In the genomic region with DNA sequence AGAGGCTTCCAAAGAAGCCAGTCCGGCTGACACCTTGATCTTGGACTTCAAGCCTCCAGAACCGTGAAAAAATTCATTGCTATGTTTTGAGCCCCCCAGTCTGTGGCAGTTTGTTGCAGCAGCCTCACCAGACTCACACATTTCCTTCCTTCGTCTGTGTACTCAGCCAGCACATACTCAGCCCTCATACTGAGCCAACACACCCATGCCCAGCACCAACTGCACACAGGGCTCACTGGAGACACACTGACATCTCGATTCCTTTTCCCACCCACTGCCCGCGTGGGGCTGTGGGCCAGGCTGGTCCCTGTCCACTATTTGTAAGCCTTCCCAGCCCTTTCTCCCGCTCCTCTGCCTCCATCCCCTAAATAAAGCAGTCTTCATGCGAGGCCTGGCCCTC, we compare ENCODE assay signal across 12 cellular contexts. TPM values are rescaled to one million over a fixed set of nuclear protein-coding genes. Genes with fewer than 3 reads are reported as not detected.
DNase-seq lines count a peak whose midpoint lies in the region; ATAC-seq, FAIRE-seq and TF ChIP-seq lines count a peak whose summit lies in the region.
"Had no signal": no experiment of that assay in that cellular context is flagged by ENCODE, and none has a peak within 500 bp of the region (broad histone marks: within the 10 kb centered on the region; RNA-seq: fewer than 3 reads in every experiment).

No MANE protein-coding gene starts in this region.

- H4K20me1 ChIP-seq in K562 (replicated peaks; ENCODE audit: control insufficient read depth, insufficient read depth, low read length) = no peaks in the 10 kb centered on the region

- H3K27ac Mint-ChIP-seq in activated CD4-positive, alpha-beta T cell treated with anti-CD3 and anti-CD28 coated beads, Interleukin-2, amount 10 ng/mL, durations not matched to agents 7 days and 5 days = peak overlapping the region; percentile 78

- H2AFZ ChIP-seq in K562 (ENCODE audit: low read depth, low read length) = peak overlapping the region; percentile 72; the same call in 1 of the 2 replicates

- H3K36me3 ChIP-seq in K562 (ENCODE audit: control insufficient read depth, insufficient read depth, low read length) (no peaks in the 10 kb centered on the region), suprapubic skin (no peaks in the 10 kb centered on the region)

- 8% methylated on average over 6 of the region's 8 CpGs for WGBS in K562 (ENCODE audit: insufficient coverage, low coverage, missing lambda C conversion rate)
- 58% methylated on average over 8 of the region's 8 CpGs for WGBS in suprapubic skin

- H3K27me3 ChIP-seq in K562 (ENCODE audit: control insufficient read depth in 2 of 2, insufficient read depth in 2 of 2, low read length in 2 of 2) (peaks cover 0 to under 1% of the 10 kb centered on the region in 2 experiments; a peak in 1 of 5 replicates), mononuclear cell (ENCODE audit: insufficient read depth, low read length) (no peaks in the 10 kb centered on the region), suprapubic skin (no peaks in the 10 kb centered on the region)

- TF ChIP-seq RAD21 in K562 (CRISPR knock-in tag; conservative IDR thresholded peaks at IDR 0.05 in 1 of 2, IDR thresholded peaks at IDR 0.05 in 1 of 2) = no peak

- no peak for FAIRE-seq in K562 (lab: Jason Lieb, UNC)
- FAIRE-seq: A549 had no signal

- no TSS peak for BruUV-seq in K562 (replicated peaks; lab: Mats Ljungman, UMichigan)

- H3K9ac ChIP-seq in K562 (ENCODE audit: insufficient read depth in 1 of 2, low read depth in 2 of 2, low read length in 2 of 2) = no peak overlapping the region

- peaks cover 20% of the 10 kb centered on the region for H3K36me3 Mint-ChIP-seq in activated CD4-positive, alpha-beta T cell treated with anti-CD3 and anti-CD28 coated beads, Interleukin-2, amount 10 ng/mL, durations not matched to agents 7 days and 5 days (ENCODE audit: low read depth)

- CTCF ChIA-PET in activated CD4-positive, alpha-beta T cell treated with anti-CD3 and anti-CD28 coated beads, Interleukin-2, amount 10 ng/mL, durations not matched to agents 7 days and 5 days (lab: Charles Lee) = interaction anchor here (0.8 to 2.2 kb wide), 4 partner anchors 9 to 71 kb away, joined by 3 to 7 read pairs (median 6); no protein-coding TSS in a partner anchor
- CTCF ChIA-PET in K562 (lab: Yijun Ruan, JAX; ENCODE audit: low intra/inter-chr PET ratio) = no interaction called here

- in situ Hi-C loops in K562 (cut with MboI) = loop anchor here (5.0 kb wide), 1 partner anchor 37 kb away; no protein-coding TSS in a partner anchor

- no peak for TF ChIP-seq EP300 in K562 (IDR thresholded peaks at IDR 0.05; ENCODE audit: low read length)
- TF ChIP-seq EP300 in suprapubic skin (IDR thresholded peaks at IDR 0.05) = no peak

- H3K9me3 Mint-ChIP-seq in activated CD4-positive, alpha-beta T cell treated with anti-CD3 and anti-CD28 coated beads, Interleukin-2, amount 10 ng/mL, durations not matched to agents 7 days and 5 days = peaks cover 16% of the 10 kb centered on the region

- H3K9me1 ChIP-seq in K562 (ENCODE audit: control insufficient read depth, insufficient read depth, low read length) = no peaks in the 10 kb centered on the region

- TF ChIP-seq POLR2A in K562 (conservative IDR thresholded peaks at IDR 0.05) = no peak
- TF ChIP-seq POLR2A in suprapubic skin (IDR thresholded peaks at IDR 0.05) = no peak

- H3K4me3 ChIP-seq in K562 (no peak overlapping the region), mononuclear cell (ENCODE audit: low read length) (peak overlapping the region; percentile 9), suprapubic skin (peak overlapping the region; percentile 24)
- H3K4me3 ChIP-seq: A549 had no signal

- POLR2A ChIA-PET in activated CD4-positive, alpha-beta T cell treated with anti-CD3 and anti-CD28 coated beads, Interleukin-2, amount 10 ng/mL, durations not matched to agents 7 days and 5 days (lab: Charles Lee) = no interaction called here
- POLR2A ChIA-PET in K562 (lab: Yijun Ruan, JAX) = no interaction called here

- intact Hi-C loops in K562 (cut with micrococcal nuclease) = no loop called here

- H3K4me1 ChIP-seq in K562 (replicated peaks in 1 of 2; ENCODE audit: control insufficient read depth in 2 of 2, insufficient read depth in 2 of 2, low read length in 2 of 2) (peaks cover 0 to 9% of the 10 kb centered on the region in 2 experiments; a peak in 1 of 5 replicates), mononuclear cell (ENCODE audit: insufficient read depth, low read length) (peaks cover 38% of the 10 kb centered on the region), suprapubic skin (peaks cover 20% of the 10 kb centered on the region)
- H3K4me1 ChIP-seq: A549 had no signal

- H3K27me3 Mint-ChIP-seq in activated CD4-positive, alpha-beta T cell treated with anti-CD3 and anti-CD28 coated beads, Interleukin-2, amount 10 ng/mL, durations not matched to agents 7 days and 5 days = peaks cover 14% of the 10 kb centered on the region

- H3K4me3 Mint-ChIP-seq in activated CD4-positive, alpha-beta T cell treated with anti-CD3 and anti-CD28 coated beads, Interleukin-2, amount 10 ng/mL, durations not matched to agents 7 days and 5 days = peak overlapping the region; percentile 38

- H3K9me3 ChIP-seq in K562 (replicated peaks; ENCODE audit: control insufficient read depth, insufficient read depth, low read depth, low read length) (no peaks in the 10 kb centered on the region), mononuclear cell (ENCODE audit: low read depth, low read length) (peaks cover 8% of the 10 kb centered on the region), suprapubic skin (peaks cover 4% of the 10 kb centered on the region)

- H3K4me2 ChIP-seq in K562 (ENCODE audit: insufficient read depth, low read length) = no peak overlapping the region; the same call in 1 of the 2 replicates
- H3K4me2 ChIP-seq: A549 had no signal

- H3K4me1 Mint-ChIP-seq in activated CD4-positive, alpha-beta T cell treated with anti-CD3 and anti-CD28 coated beads, Interleukin-2, amount 10 ng/mL, durations not matched to agents 7 days and 5 days = peaks cover 40% of the 10 kb centered on the region

- no peak overlapping the region for H3K27ac ChIP-seq in K562 (ENCODE audit: extremely low read depth, low read depth, low read length)
- peak overlapping the region; percentile 45 for H3K27ac ChIP-seq in suprapubic skin
- H3K27ac ChIP-seq: A549 had no signal

- DNase-seq in activated CD4-positive, alpha-beta T cell treated with anti-CD3 and anti-CD28 coated beads, Interleukin-2, amount 10 ng/mL, durations not matched to agents 7 days and 5 days = no peak
- no peak for DNase-seq in activated CD4-positive, alpha-beta T cell treated with anti-CD3 and anti-CD28 coated beads, Interleukin-2, amount 50 U/mL, for 48 hours
- DNase-seq in K562 (ENCODE audit: extremely low read depth in 1 of 4, low spot score in 3 of 4) (no peak), suprapubic skin (ENCODE audit: low spot score in 2 of 2) (no peak), iPS-NIHi11 (ENCODE audit: low spot score) (no peak), cerebellum (ENCODE audit: low spot score) (no peak)
- no peak for DNase-seq in stimulated activated CD4-positive, alpha-beta T cell treated with anti-CD3 and anti-CD28 coated beads, Interleukin-4, amount 100 ng/mL, for 1 hour
- DNase-seq: NCI-H510A treated with DMSO at 0.1 percent for 48 hours had no signal

- ATAC-seq in K562 = no peak

- H3K79me2 ChIP-seq in K562 (ENCODE audit: control insufficient read depth, insufficient read depth, low read length) = no peaks in the 10 kb centered on the region

- no peak for TF ChIP-seq CTCF in K562 (IDR thresholded peaks at IDR 0.05 in 2 of 3, conservative IDR thresholded peaks at IDR 0.05 in 1 of 3; ENCODE audit: insufficient read depth in 2 of 3, low read depth in 1 of 3, low read length in 3 of 3)
- TF ChIP-seq CTCF in suprapubic skin (IDR thresholded peaks at IDR 0.05) = no peak

RNA-seq across cellular contexts. Expression of a gene that starts 24.1 kb away (rescaled TPM):
- under 1 TPM; 0.47 to 0.60 TPM for total RNA-seq in activated CD4-positive, alpha-beta T cell treated with anti-CD3 and anti-CD28 coated beads, Interleukin-2, amount 10 ng/mL, durations not matched to agents 7 days and 5 days
- total RNA-seq in K562 (2011; cell fraction: chromatin; rRNA removed; ENCODE audit: low replicate concordance) = 0.35 and 0.83 TPM in 2 replicates
- 0.53 and 0.83 TPM in 2 replicates for total RNA-seq in K562 (2011; cell fraction: nucleolus; rRNA removed)
- 0.51 and 0.61 TPM in 2 replicates for total RNA-seq in K562 (2011; cell fraction: nucleoplasm; rRNA removed)
- total RNA-seq in K562 (2014; rRNA removed) (0.05 and 0.20 TPM in 2 replicates), K562 (2014; rRNA removed; fragmentation: Illumina TruSeq; extraction: Trizol) (0.07 and 0.16 TPM in 2 replicates), K562 (2015; rRNA removed; fragmentation: Illumina TruSeq; extraction: Trizol) (0.08 and 0.18 TPM in 2 replicates), K562 (2021) (0.27 and 0.34 TPM in 2 replicates), mononuclear cell (1.8 TPM), suprapubic skin (under 1 TPM in 3 of 4 donors, not detected in 1; 0.15 to 0.31 (median 0.21) TPM), cerebellum (0.73 TPM)
- polyA plus RNA-seq in K562 (2011; rRNA removed) (0.15 and 0.19 TPM in 2 replicates), K562 (2014; fragmentation: Illumina TruSeq; extraction: Trizol) (0.15 and 0.21 TPM in 2 replicates), K562 (2014; fragmentation: Nextera tagmentation; extraction: Ambion mirVana) (under 1 TPM; 0.01 to 0.06 TPM), K562 (2014; rRNA removed) (0.12 and 0.15 TPM in 2 replicates)
- polyA plus RNA-seq in K562 (2011; cell fraction: cytosol; rRNA removed) = 0.16 and 0.32 TPM in 2 replicates
- polyA plus RNA-seq in K562 (2011; cell fraction: nucleus; rRNA removed) = 0.48 and 0.51 TPM in 2 replicates
- 0.38 and 0.71 TPM in 2 replicates for polyA plus RNA-seq in K562 (2012)
- 0.06 TPM in 1 of 2 replicates, not detected in the other for polyA minus RNA-seq in K562 (2011; rRNA and poly(A)+ RNA removed)
- polyA minus RNA-seq in K562 (2011; cell fraction: cytosol; rRNA and poly(A)+ RNA removed) = not detected in 2 replicates
- 0.11 and 0.13 TPM in 2 replicates for polyA minus RNA-seq in K562 (2011; cell fraction: nucleus; rRNA and poly(A)+ RNA removed)
- polyA plus RNA-seq: A549 had no signal

RNA-seq across cellular contexts. Expression of a gene that starts 38.3 kb away (rescaled TPM):
- not detected for total RNA-seq in activated CD4-positive, alpha-beta T cell treated with anti-CD3 and anti-CD28 coated beads, Interleukin-2, amount 10 ng/mL, durations not matched to agents 7 days and 5 days
- total RNA-seq in K562 (2011; cell fraction: chromatin; rRNA removed; ENCODE audit: low replicate concordance) = not detected in 2 replicates
- total RNA-seq in K562 (2011; cell fraction: nucleolus; rRNA removed) = not detected in 2 replicates
- not detected in 2 replicates for total RNA-seq in K562 (2011; cell fraction: nucleoplasm; rRNA removed)
- total RNA-seq in K562 (2014; rRNA removed) (not detected in 2 replicates), K562 (2014; rRNA removed; fragmentation: Illumina TruSeq; extraction: Trizol) (not detected in 2 replicates), K562 (2015; rRNA removed; fragmentation: Illumina TruSeq; extraction: Trizol) (not detected in 2 replicates), K562 (2021) (not detected in 2 replicates), mononuclear cell (not detected), suprapubic skin (not detected), cerebellum (not detected)
- polyA plus RNA-seq in K562 (2011; rRNA removed) (not detected in 2 replicates), K562 (2014; fragmentation: Illumina TruSeq; extraction: Trizol) (not detected in 2 replicates), K562 (2014; fragmentation: Nextera tagmentation; extraction: Ambion mirVana) (not detected), K562 (2014; rRNA removed) (not detected in 2 replicates)
- polyA plus RNA-seq in K562 (2011; cell fraction: cytosol; rRNA removed) = not detected in 2 replicates
- polyA plus RNA-seq in K562 (2011; cell fraction: nucleus; rRNA removed) = not detected in 2 replicates
- polyA plus RNA-seq in K562 (2012) = not detected in 2 replicates
- polyA minus RNA-seq in K562 (2011; rRNA and poly(A)+ RNA removed) = not detected in 2 replicates
- polyA minus RNA-seq in K562 (2011; cell fraction: cytosol; rRNA and poly(A)+ RNA removed) = not detected in 2 replicates
- polyA minus RNA-seq in K562 (2011; cell fraction: nucleus; rRNA and poly(A)+ RNA removed) = not detected in 2 replicates
- total RNA-seq: mucosa of gallbladder; T-helper 2 cell treated with Interferon-gamma antibody and Interleukin-4, amounts not matched to agents 100 ng/mL and 5 ng/mL, for 36 hours had no signal
- polyA plus RNA-seq: A549 had no signal
